In genomic region chr1:192979542-192979941, GRCh38 we compare ENCODE assay signal across 17 cellular contexts.
DNase-seq lines count a peak whose midpoint lies in the region; ATAC-seq and TF ChIP-seq lines count a peak whose summit lies in the region.
"Had no signal": no experiment of that assay in that cellular context is flagged by ENCODE, and none has a peak within 500 bp of the region (broad histone marks: within the 10 kb centered on the region; RNA-seq: fewer than 3 reads in every experiment).

No MANE protein-coding gene starts in this region.

- H3K9me3 ChIP-seq in WERI-Rb-1 (ENCODE audit: severe bottlenecking) = no peaks in the 10 kb centered on the region

- peaks cover 17% of the 10 kb centered on the region for H3K4me1 Mint-ChIP-seq in activated naive CD8-positive, alpha-beta T cell treated with anti-CD3 and anti-CD28 coated beads, Interleukin-2, amount 50 U/mL, for 24 hours

- H3K27ac ChIP-seq in WERI-Rb-1 = 0 out of 2 replicates have a peak overlapping the region, but pooled peaks have one; percentile 9
- no peak overlapping the region for H3K27ac ChIP-seq in mesendoderm (ENCODE audit: low read depth, low read length)
- H3K27ac ChIP-seq: HL-60 had no signal

- H2BK5ac ChIP-seq in mesendoderm (ENCODE audit: low read length) = no peak overlapping the region

- H3K27me3 Mint-ChIP-seq in activated naive CD8-positive, alpha-beta T cell treated with anti-CD3 and anti-CD28 coated beads, Interleukin-2, amount 50 U/mL, for 24 hours = no peaks in the 10 kb centered on the region
- H3K27me3 Mint-ChIP-seq: B cell; CD4-positive, alpha-beta T cell had no signal

- peak; percentile 69 for DNase-seq in Caki2 (ENCODE audit: low read depth)
- peak; percentile 20 for DNase-seq in HK-2 (ENCODE audit: unreplicated experiment)
- DNase-seq in WERI-Rb-1 = no peak
- DNase-seq in glomerular visceral epithelial cell (ENCODE audit: extremely low spot score) = peak; percentile 88
- no peak for DNase-seq in activated naive CD8-positive, alpha-beta T cell treated with anti-CD3 and anti-CD28 coated beads, Interleukin-2, amount 50 U/mL, for 24 hours
- DNase-seq in ureter (ENCODE audit: low spot score) = no peak
- DNase-seq in mesendoderm = no peak
- no peak for DNase-seq in NCI-H82 treated with DMSO at 0.1 percent for 48 hours (lab: John Stamatoyannopoulos, UW; ENCODE audit: unreplicated experiment)
- DNase-seq: C1 segment of cervical spinal cord; CD4-positive, alpha-beta T cell; DND-41; GF-D8; GOT3; H9; HFFc6 had no signal

- no peak overlapping the region for H3K27ac Mint-ChIP-seq in activated naive CD8-positive, alpha-beta T cell treated with anti-CD3 and anti-CD28 coated beads, Interleukin-2, amount 50 U/mL, for 24 hours
- H3K27ac Mint-ChIP-seq: B cell; CD4-positive, alpha-beta T cell; HFFc6 had no signal

- H4K5ac ChIP-seq in mesendoderm (ENCODE audit: low read length) = no peak overlapping the region

- no peak overlapping the region for H2BK120ac ChIP-seq in mesendoderm (ENCODE audit: low read depth, low read length)

- H3K4me1 ChIP-seq in mesendoderm (ENCODE audit: control insufficient read depth, low read depth, low read length) = no peaks in the 10 kb centered on the region

- no peak for ATAC-seq in activated naive CD8-positive, alpha-beta T cell treated with anti-CD3 and anti-CD28 coated beads, Interleukin-2, amount 50 U/mL, for 24 hours

- H2AK5ac ChIP-seq in mesendoderm (ENCODE audit: low read length) = no peak overlapping the region

- H3K4me2 ChIP-seq in mesendoderm (ENCODE audit: low read length) = no peak overlapping the region

- no peak overlapping the region for H3K4ac ChIP-seq in mesendoderm (ENCODE audit: low read depth, low read length)

- no peak overlapping the region for H2BK15ac ChIP-seq in mesendoderm (replicated peaks; ENCODE audit: low read depth)

- no peak for TF ChIP-seq CTCF in WERI-Rb-1 (IDR thresholded peaks at IDR 0.05; ENCODE audit: low read depth, low read length)

- no peak overlapping the region for H3K9ac ChIP-seq in mesendoderm (ENCODE audit: low read length)

- H3K36me3 Mint-ChIP-seq in activated naive CD8-positive, alpha-beta T cell treated with anti-CD3 and anti-CD28 coated beads, Interleukin-2, amount 50 U/mL, for 24 hours (ENCODE audit: low read depth) = no peaks in the 10 kb centered on the region

- no peak overlapping the region for H3K4me3 Mint-ChIP-seq in activated naive CD8-positive, alpha-beta T cell treated with anti-CD3 and anti-CD28 coated beads, Interleukin-2, amount 50 U/mL, for 24 hours
- H3K4me3 Mint-ChIP-seq: B cell; CD4-positive, alpha-beta T cell; H9; HFFc6 had no signal

- H3K9me3 Mint-ChIP-seq in activated naive CD8-positive, alpha-beta T cell treated with anti-CD3 and anti-CD28 coated beads, Interleukin-2, amount 50 U/mL, for 24 hours = no peaks in the 10 kb centered on the region
- H3K9me3 Mint-ChIP-seq: CD4-positive, alpha-beta T cell; HFFc6 had no signal

- H3K4me3 ChIP-seq in WERI-Rb-1 (ENCODE audit: low read depth, low read length) = no peak overlapping the region
- no peak overlapping the region for H3K4me3 ChIP-seq in mesendoderm (ENCODE audit: low read length)

- H4K8ac ChIP-seq in mesendoderm (ENCODE audit: low read depth, low read length) = no peak overlapping the region

- H3K27me3 ChIP-seq in WERI-Rb-1 (ENCODE audit: insufficient read depth, low read depth, severe bottlenecking) = no peaks in the 10 kb centered on the region
- H3K27me3 ChIP-seq in mesendoderm (ENCODE audit: insufficient read depth, low read length, poor library complexity) = no peaks in the 10 kb centered on the region

- no peak overlapping the region for H3K18ac ChIP-seq in mesendoderm (ENCODE audit: low read length)

- H3K79me1 ChIP-seq in mesendoderm (ENCODE audit: low read length) = no peaks in the 10 kb centered on the region

- no peak overlapping the region for H3K23ac ChIP-seq in mesendoderm (ENCODE audit: low read length)

- H3K79me2 ChIP-seq in mesendoderm (ENCODE audit: control insufficient read depth, insufficient read depth, low read length) = no peaks in the 10 kb centered on the region

- H3K56ac ChIP-seq in mesendoderm (ENCODE audit: low read length) = no peak overlapping the region

- in situ Hi-C loops in Caki2 (cut with HindIII; ENCODE audit: low pct_unique_long_range_greater_than_20kb, low sequenced_read_pairs) = no loop called here

- no CpG with 5 or more reads among the region's 13 CpGs for WGBS in mesendoderm (ENCODE audit: extremely low coverage, insufficient coverage, low lambda C conversion rate)

- H3K36me3 ChIP-seq in WERI-Rb-1 (no peaks in the 10 kb centered on the region), mesendoderm (ENCODE audit: control insufficient read depth, insufficient read depth, low read length) (no peaks in the 10 kb centered on the region)

Comparison
In these comparisons a context has a peak if more than half of its experiments do, and no peak if none do; other contexts are left out.
1. DNase-seq: peak in Caki2 (single experiment), HK-2 (single experiment) and glomerular visceral epithelial cell (single experiment); none in WERI-Rb-1 (single experiment), activated naive CD8-positive, alpha-beta T cell treated with anti-CD3 and anti-CD28 coated beads, Interleukin-2, amount 50 U/mL, for 24 hours (single experiment), ureter (single experiment), mesendoderm (single experiment) and NCI-H82 treated with DMSO at 0.1 percent for 48 hours (single experiment).